ENCODE assay signal across 9 cellular contexts in genomic region chr2:230944123-230944653, GRCh38. TPM values are rescaled to one million over a fixed set of nuclear protein-coding genes. Genes with fewer than 3 reads are reported as not detected.
A peak's percentile ranks its signal among the peaks of the same experiment; 100 is the strongest.
DNase-seq lines count a peak whose midpoint lies in the region; ATAC-seq and TF ChIP-seq lines count a peak whose summit lies in the region.
"Had no signal": no experiment of that assay in that cellular context is flagged by ENCODE, and none has a peak within 500 bp of the region (broad histone marks: within the 10 kb centered on the region; RNA-seq: fewer than 3 reads in every experiment).

No MANE protein-coding gene starts in this region.

- H3K27ac ChIP-seq in smooth muscle cell (ENCODE audit: low read depth), result no peak overlapping the region

- no peak overlapping the region for H2AFZ ChIP-seq in smooth muscle cell (ENCODE audit: low read depth)

- TF ChIP-seq CTCF in smooth muscle cell (IDR thresholded peaks at IDR 0.05; ENCODE audit: borderline replicate concordance, insufficient read depth, poor library complexity, severe bottlenecking), result no peak

- ATAC-seq in GM18499 (IDR thresholded peaks at IDR 0.05; ENCODE audit: insufficient read depth, unreplicated experiment) (peak; percentile 38), GM19467 (IDR thresholded peaks at IDR 0.05; ENCODE audit: unreplicated experiment) (peak; percentile 44), HG03175 (IDR thresholded peaks at IDR 0.05; ENCODE audit: unreplicated experiment) (peak; percentile 52)
- ATAC-seq in effector memory CD8-positive, alpha-beta T cell (replicated peaks), result no peak

- H3K9ac ChIP-seq in smooth muscle cell (ENCODE audit: low read depth), result no peak overlapping the region

- H3K4me3 ChIP-seq in smooth muscle cell, result no peak overlapping the region

- no peaks in the 10 kb centered on the region for H3K4me1 ChIP-seq in smooth muscle cell (ENCODE audit: low read depth)

- no peaks in the 10 kb centered on the region for H3K36me3 ChIP-seq in smooth muscle cell (ENCODE audit: low read depth)

- H3F3A ChIP-seq in smooth muscle cell (ENCODE audit: low read depth), result no peaks in the 10 kb centered on the region

- peaks cover 10 to 18% of the 10 kb centered on the region in 2 donors for H3K4me1 Mint-ChIP-seq in effector memory CD8-positive, alpha-beta T cell (ENCODE audit: low read depth in 2 of 2)

- no peaks in the 10 kb centered on the region for H3K9me3 ChIP-seq in smooth muscle cell (replicated peaks; ENCODE audit: low read depth)

- WGBS in smooth muscle cell (ENCODE audit: low lambda C conversion rate), result 65% methylated on average over 11 of the region's 11 CpGs

- H3K9me3 Mint-ChIP-seq in effector memory CD8-positive, alpha-beta T cell, result no peaks in the 10 kb centered on the region

- no peaks in the 10 kb centered on the region for H3K79me2 ChIP-seq in smooth muscle cell (ENCODE audit: low read depth)

- DNase-seq in effector memory CD8-positive, alpha-beta T cell, result no peak
- no peak for DNase-seq in SW 1271 (lab: John Stamatoyannopoulos, UW)
- DNase-seq in UCSD-AML1 (lab: John Stamatoyannopoulos, UW; ENCODE audit: unreplicated experiment), result no peak
- DNase-seq in smooth muscle cell (lab: John Stamatoyannopoulos, UW; ENCODE audit: unreplicated experiment), result no peak
- DNase-seq in DMS114 treated with DMSO at 0.1 percent for 48 hours (lab: John Stamatoyannopoulos, UW; ENCODE audit: unreplicated experiment), result no peak

- peaks cover 0 to 34% of the 10 kb centered on the region in 2 donors for H3K27me3 Mint-ChIP-seq in effector memory CD8-positive, alpha-beta T cell

- no peaks in the 10 kb centered on the region for H3K27me3 ChIP-seq in smooth muscle cell (ENCODE audit: low read depth)

- peak overlapping the region; percentile 23 to 77 for H3K27ac Mint-ChIP-seq in effector memory CD8-positive, alpha-beta T cell

- no peaks in the 10 kb centered on the region for H4K20me1 ChIP-seq in smooth muscle cell (ENCODE audit: low read depth)

- H3K4me2 ChIP-seq in smooth muscle cell, result no peak overlapping the region

- H3K4me3 Mint-ChIP-seq in effector memory CD8-positive, alpha-beta T cell, result peak overlapping the region; percentile 7 to 41

- peaks cover 3% of the 10 kb centered on the region for H3K36me3 Mint-ChIP-seq in effector memory CD8-positive, alpha-beta T cell (ENCODE audit: insufficient read depth)

RNA-seq across cellular contexts. Expression of gene GPR55, which starts 19.1 kb away (rescaled TPM):
- total RNA-seq in smooth muscle cell, result not detected in 2 replicates
- polyA plus RNA-seq in smooth muscle cell, result not detected in 2 replicates
- total RNA-seq: skeletal muscle tissue had no signal

RNA-seq across cellular contexts. Expression of gene SPATA3, which starts 51.7 kb away (rescaled TPM):
- not detected in 2 replicates for total RNA-seq in smooth muscle cell
- not detected in 2 replicates for polyA plus RNA-seq in smooth muscle cell
- total RNA-seq: skeletal muscle tissue had no signal
